14 cellular contexts compared by ENCODE assay signal in the genomic region with DNA sequence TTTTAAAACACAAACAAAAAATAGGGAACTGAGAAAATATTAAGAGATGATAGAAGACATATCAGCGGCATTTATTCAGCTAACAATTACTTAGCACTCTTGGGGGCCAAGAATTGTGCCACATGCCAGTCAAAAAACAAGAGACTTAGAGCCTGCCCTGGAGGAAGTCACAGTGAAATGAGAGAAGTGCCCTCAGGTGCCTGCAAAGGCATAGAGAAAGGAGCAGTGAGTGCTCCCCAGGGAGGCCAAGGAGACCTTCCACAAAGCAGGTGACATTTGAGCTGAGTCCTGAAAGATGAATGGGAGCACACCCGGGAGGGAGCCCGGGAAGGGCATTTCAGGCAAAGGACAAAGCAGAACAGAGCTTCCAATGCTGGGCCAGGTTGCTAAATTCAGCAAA.
DNase-seq lines count a peak whose midpoint lies in the region; ATAC-seq and TF ChIP-seq lines count a peak whose summit lies in the region.
"Had no signal": no experiment of that assay in that cellular context is flagged by ENCODE, and none has a peak within 500 bp of the region (broad histone marks: within the 10 kb centered on the region; RNA-seq: fewer than 3 reads in every experiment).

No MANE protein-coding gene starts in this region.

- no peaks in the 10 kb centered on the region for H3K36me3 ChIP-seq in GM23338 (ENCODE audit: insufficient read depth)
- H3K36me3 ChIP-seq: BLaER1 had no signal

- ATAC-seq in GM23338, result peak; percentile 91
- ATAC-seq: mucosa of descending colon had no signal

- H3K4me1 Mint-ChIP-seq in GM23338, result peaks cover 9% of the 10 kb centered on the region
- H3K4me1 Mint-ChIP-seq: immature natural killer cell had no signal

- H3K27ac ChIP-seq in GM23338 (ENCODE audit: low read depth) (no peak overlapping the region), epithelial cell of prostate (peak overlapping the region; percentile 93)
- H3K27ac ChIP-seq: BLaER1, coronary artery had no signal

- H4K20me1 ChIP-seq in GM23338 (replicated peaks; ENCODE audit: insufficient read depth), result no peaks in the 10 kb centered on the region
- H4K20me1 ChIP-seq: BLaER1 had no signal

- DNase-seq in AML-193 (lab: John Stamatoyannopoulos, UW), result peak; percentile 46 to 71
- peak; percentile 27 for DNase-seq in GM23338 (ENCODE audit: low spot score)
- peak; percentile 97 for DNase-seq in NCI-H2171 treated with DMSO at 0.1 percent for 48 hours (lab: John Stamatoyannopoulos, UW)
- DNase-seq in epithelial cell of prostate (ENCODE audit: low read depth, low spot score), result no peak
- DNase-seq in activated naive CD4-positive, alpha-beta T cell treated with anti-CD3 and anti-CD28 coated beads, Interleukin-2, amount 50 U/mL, for 16 hours, result no peak
- no peak for DNase-seq in DMS53 (lab: John Stamatoyannopoulos, UW)
- no peak for DNase-seq in kidney tubule cell (ENCODE audit: low spot score)
- no peak for DNase-seq in activated CD4-positive, alpha-beta T cell treated with anti-CD3 and anti-CD28 coated beads for 4 hours
- DNase-seq: immature natural killer cell; mucosa of descending colon; NCI-H1105 treated with DMSO at 0.1 percent for 48 hours; stimulated activated CD4-positive, alpha-beta T cell treated with anti-CD3 and anti-CD28 coated beads, Interleukin-4, amount 100 ng/mL, for 4 hours had no signal

- peaks cover 4% of the 10 kb centered on the region; the same call in 1 of the 3 replicates for H3K36me3 Mint-ChIP-seq in GM23338 (ENCODE audit: low read depth)

- no peaks in the 10 kb centered on the region for H3K27me3 Mint-ChIP-seq in GM23338 (ENCODE audit: insufficient read depth, low read depth, poor library complexity)

- no peak overlapping the region for H3K27ac Mint-ChIP-seq in GM23338
- H3K27ac Mint-ChIP-seq: immature natural killer cell had no signal

- no peaks in the 10 kb centered on the region for H3F3A ChIP-seq in GM23338 (replicated peaks; ENCODE audit: low read depth)

- H3K4me2 ChIP-seq in GM23338, result no peak overlapping the region
- H3K4me2 ChIP-seq: BLaER1 had no signal

- H3K9me3 Mint-ChIP-seq in GM23338, result peaks cover 6% of the 10 kb centered on the region; the same call in 1 of the 3 replicates
- H3K9me3 Mint-ChIP-seq: immature natural killer cell had no signal

- H3K4me3 ChIP-seq in GM23338, result no peak overlapping the region
- H3K4me3 ChIP-seq: BLaER1, coronary artery, mucosa of descending colon had no signal

- no peak for TF ChIP-seq CTCF in GM23338 (conservative IDR thresholded peaks at IDR 0.05; ENCODE audit: low read depth in 2 of 2)

- H3K4me1 ChIP-seq in GM23338 (ENCODE audit: insufficient read depth), result 0 out of 2 replicates have a peak, but pooled peaks cover 8% of the 10 kb centered on the region

- H3K4me3 Mint-ChIP-seq in GM23338, result no peak overlapping the region
- H3K4me3 Mint-ChIP-seq: immature natural killer cell had no signal

- no peaks in the 10 kb centered on the region for H3K79me2 ChIP-seq in GM23338 (replicated peaks; ENCODE audit: insufficient read depth)

- 0 out of 2 replicates have a peak overlapping the region, but pooled peaks have one; percentile 83 for H2AFZ ChIP-seq in GM23338

- H3K9me2 ChIP-seq in GM23338 (ENCODE audit: insufficient read depth), result no peaks in the 10 kb centered on the region; the same call in 1 of the 2 replicates

- H3K27me3 ChIP-seq in GM23338 (ENCODE audit: insufficient read depth), result no peaks in the 10 kb centered on the region
- H3K27me3 ChIP-seq: BLaER1 had no signal

TF ChIP-seq in GM23338, 12 proteins besides CTCF, POLR2A, EP300 and RAD21:
- TF ChIP-seq POLR2AphosphoS5 (IDR thresholded peaks at IDR 0.05; ENCODE audit: low read depth) (no peak), REST (IDR thresholded peaks at IDR 0.05; ENCODE audit: unreplicated experiment) (no peak), CREB1 (CRISPR knock-in tag; IDR thresholded peaks at IDR 0.05; ENCODE audit: low read depth) (no peak), JUNB (IDR thresholded peaks at IDR 0.05; ENCODE audit: unreplicated experiment) (no peak)
- TF ChIP-seq, protein P1, sequence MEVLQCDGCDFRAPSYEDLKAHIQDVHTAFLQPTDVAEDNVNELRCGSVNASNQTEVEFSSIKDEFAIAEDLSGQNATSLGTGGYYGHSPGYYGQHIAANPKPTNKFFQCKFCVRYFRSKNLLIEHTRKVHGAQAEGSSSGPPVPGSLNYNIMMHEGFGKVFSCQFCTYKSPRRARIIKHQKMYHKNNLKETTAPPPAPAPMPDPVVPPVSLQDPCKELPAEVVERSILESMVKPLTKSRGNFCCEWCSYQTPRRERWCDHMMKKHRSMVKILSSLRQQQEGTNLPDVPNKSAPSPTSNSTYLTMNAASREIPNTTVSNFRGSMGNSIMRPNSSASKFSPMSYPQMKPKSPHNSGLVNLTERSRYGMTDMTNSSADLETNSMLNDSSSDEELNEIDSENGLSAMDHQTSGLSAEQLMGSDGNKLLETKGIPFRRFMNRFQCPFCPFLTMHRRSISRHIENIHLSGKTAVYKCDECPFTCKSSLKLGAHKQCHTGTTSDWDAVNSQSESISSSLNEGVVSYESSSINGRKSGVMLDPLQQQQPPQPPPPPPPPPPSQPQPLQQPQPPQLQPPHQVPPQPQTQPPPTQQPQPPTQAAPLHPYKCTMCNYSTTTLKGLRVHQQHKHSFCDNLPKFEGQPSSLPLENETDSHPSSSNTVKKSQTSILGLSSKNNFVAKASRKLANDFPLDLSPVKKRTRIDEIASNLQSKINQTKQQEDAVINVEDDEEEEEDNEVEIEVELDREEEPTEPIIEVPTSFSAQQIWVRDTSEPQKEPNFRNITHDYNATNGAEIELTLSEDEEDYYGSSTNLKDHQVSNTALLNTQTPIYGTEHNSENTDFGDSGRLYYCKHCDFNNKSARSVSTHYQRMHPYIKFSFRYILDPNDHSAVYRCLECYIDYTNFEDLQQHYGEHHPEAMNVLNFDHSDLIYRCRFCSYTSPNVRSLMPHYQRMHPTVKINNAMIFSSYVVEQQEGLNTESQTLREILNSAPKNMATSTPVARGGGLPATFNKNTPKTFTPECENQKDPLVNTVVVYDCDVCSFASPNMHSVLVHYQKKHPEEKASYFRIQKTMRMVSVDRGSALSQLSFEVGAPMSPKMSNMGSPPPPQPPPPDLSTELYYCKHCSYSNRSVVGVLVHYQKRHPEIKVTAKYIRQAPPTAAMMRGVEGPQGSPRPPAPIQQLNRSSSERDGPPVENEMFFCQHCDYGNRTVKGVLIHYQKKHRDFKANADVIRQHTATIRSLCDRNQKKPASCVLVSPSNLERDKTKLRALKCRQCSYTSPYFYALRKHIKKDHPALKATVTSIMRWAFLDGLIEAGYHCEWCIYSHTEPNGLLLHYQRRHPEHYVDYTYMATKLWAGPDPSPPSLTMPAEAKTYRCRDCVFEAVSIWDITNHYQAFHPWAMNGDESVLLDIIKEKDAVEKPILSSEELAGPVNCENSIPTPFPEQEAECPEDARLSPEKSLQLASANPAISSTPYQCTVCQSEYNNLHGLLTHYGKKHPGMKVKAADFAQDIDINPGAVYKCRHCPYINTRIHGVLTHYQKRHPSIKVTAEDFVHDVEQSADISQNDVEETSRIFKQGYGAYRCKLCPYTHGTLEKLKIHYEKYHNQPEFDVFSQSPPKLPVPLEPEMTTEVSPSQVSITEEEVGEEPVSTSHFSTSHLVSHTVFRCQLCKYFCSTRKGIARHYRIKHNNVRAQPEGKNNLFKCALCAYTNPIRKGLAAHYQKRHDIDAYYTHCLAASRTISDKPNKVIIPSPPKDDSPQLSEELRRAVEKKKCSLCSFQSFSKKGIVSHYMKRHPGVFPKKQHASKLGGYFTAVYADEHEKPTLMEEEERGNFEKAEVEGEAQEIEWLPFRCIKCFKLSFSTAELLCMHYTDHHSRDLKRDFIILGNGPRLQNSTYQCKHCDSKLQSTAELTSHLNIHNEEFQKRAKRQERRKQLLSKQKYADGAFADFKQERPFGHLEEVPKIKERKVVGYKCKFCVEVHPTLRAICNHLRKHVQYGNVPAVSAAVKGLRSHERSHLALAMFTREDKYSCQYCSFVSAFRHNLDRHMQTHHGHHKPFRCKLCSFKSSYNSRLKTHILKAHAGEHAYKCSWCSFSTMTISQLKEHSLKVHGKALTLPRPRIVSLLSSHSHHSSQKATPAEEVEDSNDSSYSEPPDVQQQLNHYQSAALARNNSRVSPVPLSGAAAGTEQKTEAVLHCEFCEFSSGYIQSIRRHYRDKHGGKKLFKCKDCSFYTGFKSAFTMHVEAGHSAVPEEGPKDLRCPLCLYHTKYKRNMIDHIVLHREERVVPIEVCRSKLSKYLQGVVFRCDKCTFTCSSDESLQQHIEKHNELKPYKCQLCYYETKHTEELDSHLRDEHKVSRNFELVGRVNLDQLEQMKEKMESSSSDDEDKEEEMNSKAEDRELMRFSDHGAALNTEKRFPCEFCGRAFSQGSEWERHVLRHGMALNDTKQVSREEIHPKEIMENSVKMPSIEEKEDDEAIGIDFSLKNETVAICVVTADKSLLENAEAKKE (CRISPR knock-in tag; IDR thresholded peaks at IDR 0.05), result 0 out of 2 replicates have a peak, but pooled peaks have one; percentile 27

Comparison
In these comparisons a context has a peak if more than half of its experiments do, and no peak if none do; other contexts are left out.
1. DNase-seq: peak in AML-193 (2 of 2), GM23338 (single experiment) and NCI-H2171 treated with DMSO at 0.1 percent for 48 hours (single experiment); none in epithelial cell of prostate (single experiment), activated naive CD4-positive, alpha-beta T cell treated with anti-CD3 and anti-CD28 coated beads, Interleukin-2, amount 50 U/mL, for 16 hours (single experiment), DMS53 (single experiment), kidney tubule cell (single experiment) and activated CD4-positive, alpha-beta T cell treated with anti-CD3 and anti-CD28 coated beads for 4 hours (0 of 2).